ENCODE assay signal across 8 cellular contexts in genomic region chr15:25693321-25694237, GRCh38.
DNase-seq lines count a peak whose midpoint lies in the region; ATAC-seq, FAIRE-seq and TF ChIP-seq lines count a peak whose summit lies in the region.

No MANE protein-coding gene starts in this region.

- H3K27ac Mint-ChIP-seq in activated CD4-positive, alpha-beta T cell treated with anti-CD3 and anti-CD28 coated beads, Interleukin-2, amount 10 ng/mL, durations not matched to agents 7 days and 5 days = no peak overlapping the region

- DNase-seq in A673 (ENCODE audit: low spot score) (no peak), GM19239 (ENCODE audit: insufficient read length, low spot score) (peak; percentile 27), foreskin fibroblast (peak in 1 of 2 donors; percentile 65), retinal pigment epithelial cell (ENCODE audit: low read depth) (no peak), NCI-H446 treated with DMSO at 0.1 percent for 48 hours (lab: John Stamatoyannopoulos, UW) (no peak)
- DNase-seq in activated CD4-positive, alpha-beta T cell treated with anti-CD3 and anti-CD28 coated beads, Interleukin-2, amount 10 ng/mL, durations not matched to agents 7 days and 5 days = peak; percentile 41
- DNase-seq in effector memory CD4-positive, alpha-beta T cell = no peak

- no peaks in the 10 kb centered on the region for H3K36me3 ChIP-seq in A673 (ENCODE audit: insufficient read depth, low read length, poor library complexity, severe bottlenecking)
- peaks cover 44% of the 10 kb centered on the region for H3K36me3 ChIP-seq in effector memory CD4-positive, alpha-beta T cell (ENCODE audit: control insufficient read depth, insufficient read depth, low read length)

- peaks cover 48% of the 10 kb centered on the region for H3K36me3 Mint-ChIP-seq in activated CD4-positive, alpha-beta T cell treated with anti-CD3 and anti-CD28 coated beads, Interleukin-2, amount 10 ng/mL, durations not matched to agents 7 days and 5 days (ENCODE audit: low read depth)

- CTCF ChIA-PET in A673 (lab: Charles Lee) = no interaction called here
- CTCF ChIA-PET in activated CD4-positive, alpha-beta T cell treated with anti-CD3 and anti-CD28 coated beads, Interleukin-2, amount 10 ng/mL, durations not matched to agents 7 days and 5 days (lab: Charles Lee) = no interaction called here

- H3K9me3 Mint-ChIP-seq in activated CD4-positive, alpha-beta T cell treated with anti-CD3 and anti-CD28 coated beads, Interleukin-2, amount 10 ng/mL, durations not matched to agents 7 days and 5 days = no peaks in the 10 kb centered on the region

- POLR2A ChIA-PET in A673 (lab: Charles Lee; ENCODE audit: low non-redundant PET) = no interaction called here
- POLR2A ChIA-PET in activated CD4-positive, alpha-beta T cell treated with anti-CD3 and anti-CD28 coated beads, Interleukin-2, amount 10 ng/mL, durations not matched to agents 7 days and 5 days (lab: Charles Lee) = no interaction called here

- no TSS peak for BruUV-seq in A673 (replicated peaks; lab: Mats Ljungman, UMichigan)

- no peak overlapping the region for H3K4me3 ChIP-seq in A673 (ENCODE audit: low read depth, low read length, poor library complexity, severe bottlenecking)
- H3K4me3 ChIP-seq in foreskin fibroblast (ENCODE audit: low read depth in 1 of 2, low read length in 2 of 2) = no peak overlapping the region
- H3K4me3 ChIP-seq in retinal pigment epithelial cell (ENCODE audit: low read length) = no peak overlapping the region
- H3K4me3 ChIP-seq in effector memory CD4-positive, alpha-beta T cell (ENCODE audit: insufficient read depth, low read depth, low read length, poor library complexity, severe bottlenecking) = no peak overlapping the region

- H3K27ac ChIP-seq in A673 (ENCODE audit: low read depth, low read length, poor library complexity, severe bottlenecking) = no peak overlapping the region
- H3K27ac ChIP-seq in effector memory CD4-positive, alpha-beta T cell (ENCODE audit: insufficient read depth, low read length, poor library complexity, severe bottlenecking) = no peak overlapping the region

- FAIRE-seq in GM19239 (lab: Jason Lieb, UNC) = no peak

- H3K4me1 Mint-ChIP-seq in activated CD4-positive, alpha-beta T cell treated with anti-CD3 and anti-CD28 coated beads, Interleukin-2, amount 10 ng/mL, durations not matched to agents 7 days and 5 days = no peaks in the 10 kb centered on the region

- no peak for ATAC-seq in HG03095 (IDR thresholded peaks at IDR 0.05; ENCODE audit: unreplicated experiment)

- no peaks in the 10 kb centered on the region for H3K4me1 ChIP-seq in A673 (ENCODE audit: insufficient read depth, low read length, poor library complexity, severe bottlenecking)
- no peaks in the 10 kb centered on the region for H3K4me1 ChIP-seq in effector memory CD4-positive, alpha-beta T cell (ENCODE audit: control insufficient read depth, insufficient read depth, low read length, poor library complexity, severe bottlenecking)

- H3K27me3 ChIP-seq in A673 (replicated peaks; ENCODE audit: insufficient read depth, low read depth, low read length, poor library complexity) = no peaks in the 10 kb centered on the region
- no peaks in the 10 kb centered on the region for H3K27me3 ChIP-seq in effector memory CD4-positive, alpha-beta T cell (replicated peaks; ENCODE audit: control insufficient read depth, insufficient read depth, low read length, poor library complexity, severe bottlenecking)

- H3K27me3 Mint-ChIP-seq in activated CD4-positive, alpha-beta T cell treated with anti-CD3 and anti-CD28 coated beads, Interleukin-2, amount 10 ng/mL, durations not matched to agents 7 days and 5 days = no peaks in the 10 kb centered on the region

- peaks cover 32% of the 10 kb centered on the region for H3K9me3 ChIP-seq in A673 (ENCODE audit: low read depth, low read length, poor library complexity, severe bottlenecking)
- H3K9me3 ChIP-seq in effector memory CD4-positive, alpha-beta T cell (ENCODE audit: control insufficient read depth, low read length) = no peaks in the 10 kb centered on the region

- no peak overlapping the region for H3K4me3 Mint-ChIP-seq in activated CD4-positive, alpha-beta T cell treated with anti-CD3 and anti-CD28 coated beads, Interleukin-2, amount 10 ng/mL, durations not matched to agents 7 days and 5 days

- intact Hi-C loops in A673 (cut with micrococcal nuclease; ENCODE audit: unreplicated experiment) = no loop called here

- TF ChIP-seq CTCF in A673 (conservative IDR thresholded peaks at IDR 0.05; ENCODE audit: low read depth, low read length) (peak; percentile 41), foreskin fibroblast (IDR thresholded peaks at IDR 0.05; ENCODE audit: low read depth, low read length) (peak; percentile 85), retinal pigment epithelial cell (conservative IDR thresholded peaks at IDR 0.05; ENCODE audit: low read depth, low read length) (peak; percentile 79)

Comparison
In these comparisons a context has a peak if more than half of its experiments do, and no peak if none do; other contexts are left out.
1. DNase-seq: peak in GM19239 (single experiment) and activated CD4-positive, alpha-beta T cell treated with anti-CD3 and anti-CD28 coated beads, Interleukin-2, amount 10 ng/mL, durations not matched to agents 7 days and 5 days (single experiment); none in A673 (single experiment), retinal pigment epithelial cell (single experiment), NCI-H446 treated with DMSO at 0.1 percent for 48 hours (single experiment) and effector memory CD4-positive, alpha-beta T cell (0 of 3).
2. Peak in every context shown above with its lines, with median percentiles within 50 percentile points of each other: CTCF ChIP-seq.